ENCODE assay signal across 22 cellular contexts in genomic region chr7:36604801-36605200, GRCh38.
DNase-seq lines count a peak whose midpoint lies in the region; ATAC-seq, FAIRE-seq and TF ChIP-seq lines count a peak whose summit lies in the region.
"Had no signal": no experiment of that assay in that cellular context is flagged by ENCODE, and none has a peak within 500 bp of the region (broad histone marks: within the 10 kb centered on the region; RNA-seq: fewer than 3 reads in every experiment).

No MANE protein-coding gene starts in this region.

- H3K4me3 Mint-ChIP-seq in nephron = no peak overlapping the region
- H3K4me3 Mint-ChIP-seq: activated CD4-positive, alpha-beta memory T cell treated with anti-CD3 and anti-CD28 coated beads, Interleukin-2, amount 10 ng/mL, durations not matched to agents 7 days and 5 days; CD4-positive, CD25-positive, alpha-beta regulatory T cell; neural progenitor cell had no signal

- H3K27ac ChIP-seq in coronary artery = no peak overlapping the region
- H3K27ac ChIP-seq: neural progenitor cell, SJSA1 had no signal

- ATAC-seq in GM19467 (IDR thresholded peaks at IDR 0.05; ENCODE audit: unreplicated experiment) (no peak), GM19324 (IDR thresholded peaks at IDR 0.05; ENCODE audit: low FRiP score, unreplicated experiment) (no peak)
- ATAC-seq: left cardiac atrium had no signal

- peak; percentile 37 for DNase-seq in DMS53 treated with DMSO at 0.1 percent for 48 hours (lab: John Stamatoyannopoulos, UW; ENCODE audit: unreplicated experiment)
- DNase-seq in RKO (ENCODE audit: low spot score) = peak; percentile 32
- DNase-seq in epithelial cell of proximal tubule (ENCODE audit: low read depth) = peak; percentile 25
- DNase-seq in coronary artery (ENCODE audit: low spot score) = no peak
- no peak for DNase-seq in GM19239 (ENCODE audit: insufficient read length, low spot score)
- DNase-seq: activated CD4-positive, alpha-beta memory T cell treated with anti-CD3 and anti-CD28 coated beads, Interleukin-2, amount 10 ng/mL, durations not matched to agents 7 days and 5 days; activated CD4-positive, CD25-positive, alpha-beta regulatory T cell; activated naive CD4-positive, alpha-beta T cell treated with anti-CD3 and anti-CD28 coated beads, Interleukin-2, amount 50 U/mL, for 16 hours; CD4-positive, CD25-positive, alpha-beta regulatory T cell; cortex of kidney; DND-41; foreskin melanocyte; left cardiac atrium; NCI-H1092 treated with DMSO at 0.1 percent for 48 hours; NCI-H2107; stimulated activated CD8-positive, alpha-beta memory T cell treated with anti-CD3 and anti-CD28 coated beads, Interleukin-4, amount 100 ng/mL, for 48 hours had no signal

- H3K27me3 Mint-ChIP-seq in nephron (ENCODE audit: low read depth) = peaks cover 4% of the 10 kb centered on the region
- H3K27me3 Mint-ChIP-seq: activated CD4-positive, alpha-beta memory T cell treated with anti-CD3 and anti-CD28 coated beads, Interleukin-2, amount 10 ng/mL, durations not matched to agents 7 days and 5 days had no signal

- H3K9me3 Mint-ChIP-seq in nephron = no peaks in the 10 kb centered on the region
- H3K9me3 Mint-ChIP-seq: activated CD4-positive, alpha-beta memory T cell treated with anti-CD3 and anti-CD28 coated beads, Interleukin-2, amount 10 ng/mL, durations not matched to agents 7 days and 5 days had no signal

- FAIRE-seq in GM19239 (lab: Jason Lieb, UNC) = no peak
- FAIRE-seq: HTR-8/SVneo had no signal

- H3K4me1 Mint-ChIP-seq in nephron = peaks cover 36% of the 10 kb centered on the region

- H3K4me3 ChIP-seq in epithelial cell of proximal tubule (ENCODE audit: low read depth, low read length) = no peak overlapping the region
- H3K4me3 ChIP-seq in coronary artery = no peak overlapping the region
- H3K4me3 ChIP-seq: neural progenitor cell, SJSA1 had no signal

- TF ChIP-seq CTCF in epithelial cell of proximal tubule (conservative IDR thresholded peaks at IDR 0.05; ENCODE audit: low read depth, low read length) (no peak), nephron (IDR thresholded peaks at IDR 0.05; ENCODE audit: unreplicated experiment in 3 of 3) (no peak), coronary artery (IDR thresholded peaks at IDR 0.05) (no peak)

- peak overlapping the region in 2 of 3 experiments; percentile 34 to 67 for H3K27ac Mint-ChIP-seq in nephron
- H3K27ac Mint-ChIP-seq: activated CD4-positive, alpha-beta memory T cell treated with anti-CD3 and anti-CD28 coated beads, Interleukin-2, amount 10 ng/mL, durations not matched to agents 7 days and 5 days had no signal

- H3K36me3 Mint-ChIP-seq in nephron (ENCODE audit: low read depth) = no peaks in the 10 kb centered on the region
- H3K36me3 Mint-ChIP-seq: CD4-positive, CD25-positive, alpha-beta regulatory T cell; neural progenitor cell had no signal

Comparison
In these comparisons a context has a peak if more than half of its experiments do, and no peak if none do; other contexts are left out.
1. DNase-seq: peak in DMS53 treated with DMSO at 0.1 percent for 48 hours (single experiment), RKO (single experiment) and epithelial cell of proximal tubule (single experiment); none in coronary artery (single experiment) and GM19239 (single experiment).